Comparison of ENCODE assay signal across 1 cellular context in the genomic region with DNA sequence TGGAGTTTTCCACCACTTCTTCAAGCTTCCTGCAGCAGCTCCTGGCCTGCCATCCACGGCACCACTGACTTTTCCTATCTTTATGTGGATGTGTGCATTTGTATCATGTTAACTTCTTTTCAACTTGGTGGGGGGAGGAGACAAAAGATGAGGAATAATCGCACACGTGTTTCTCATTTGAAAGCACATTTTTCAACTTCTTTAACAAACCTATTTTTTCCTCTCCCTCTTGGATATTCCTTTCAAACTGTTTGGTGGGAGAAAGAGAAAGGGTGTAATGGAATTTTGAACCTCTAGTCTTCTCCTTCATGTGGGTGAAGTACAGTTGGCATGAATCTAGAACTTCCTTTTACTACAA.
TF ChIP-seq lines count a peak whose summit lies in the region.

No MANE protein-coding gene starts in this region.

TF ChIP-seq in SK-N-SH treated with all-trans-retinoic acid at 6 μM for 48 hours, 23 proteins besides CTCF, POLR2A, EP300 and RAD21 (continued from another document):
- no peak for TF ChIP-seq RARB (CRISPR knock-in tag; IDR thresholded peaks at IDR 0.05)
- TF ChIP-seq BACH2 (CRISPR knock-in tag; IDR thresholded peaks at IDR 0.05; ENCODE audit: borderline replicate concordance) = no peak
- no peak for TF ChIP-seq ZNF8 (CRISPR knock-in tag; IDR thresholded peaks at IDR 0.05)
- TF ChIP-seq, protein P1, sequence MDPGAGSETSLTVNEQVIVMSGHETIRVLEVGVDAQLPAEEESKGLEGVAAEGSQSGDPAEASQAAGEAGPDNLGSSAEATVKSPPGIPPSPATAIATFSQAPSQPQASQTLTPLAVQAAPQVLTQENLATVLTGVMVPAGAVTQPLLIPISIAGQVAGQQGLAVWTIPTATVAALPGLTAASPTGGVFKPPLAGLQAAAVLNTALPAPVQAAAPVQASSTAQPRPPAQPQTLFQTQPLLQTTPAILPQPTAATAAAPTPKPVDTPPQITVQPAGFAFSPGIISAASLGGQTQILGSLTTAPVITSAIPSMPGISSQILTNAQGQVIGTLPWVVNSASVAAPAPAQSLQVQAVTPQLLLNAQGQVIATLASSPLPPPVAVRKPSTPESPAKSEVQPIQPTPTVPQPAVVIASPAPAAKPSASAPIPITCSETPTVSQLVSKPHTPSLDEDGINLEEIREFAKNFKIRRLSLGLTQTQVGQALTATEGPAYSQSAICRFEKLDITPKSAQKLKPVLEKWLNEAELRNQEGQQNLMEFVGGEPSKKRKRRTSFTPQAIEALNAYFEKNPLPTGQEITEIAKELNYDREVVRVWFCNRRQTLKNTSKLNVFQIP (CRISPR knock-in tag; IDR thresholded peaks at IDR 0.05; ENCODE audit: borderline replicate concordance, low read depth) = no peak
- no peak for TF ChIP-seq TCF4 (CRISPR knock-in tag; IDR thresholded peaks at IDR 0.05; ENCODE audit: borderline replicate concordance)
- TF ChIP-seq CSDC2 (CRISPR knock-in tag; IDR thresholded peaks at IDR 0.05) = no peak
- TF ChIP-seq ARNTL (CRISPR knock-in tag; IDR thresholded peaks at IDR 0.05; ENCODE audit: borderline replicate concordance, low read depth) = no peak
- no peak for TF ChIP-seq ZFP30 (CRISPR knock-in tag; IDR thresholded peaks at IDR 0.05)
- TF ChIP-seq TOX (CRISPR knock-in tag; IDR thresholded peaks at IDR 0.05; ENCODE audit: borderline replicate concordance) = no peak
- TF ChIP-seq ZNF565 (CRISPR knock-in tag; conservative IDR thresholded peaks at IDR 0.05; ENCODE audit: low read depth) = no peak
- no peak for TF ChIP-seq OSR1 (CRISPR knock-in tag; IDR thresholded peaks at IDR 0.05)
- TF ChIP-seq ESRRG (CRISPR knock-in tag; IDR thresholded peaks at IDR 0.05) = no peak
- TF ChIP-seq, protein P2, sequence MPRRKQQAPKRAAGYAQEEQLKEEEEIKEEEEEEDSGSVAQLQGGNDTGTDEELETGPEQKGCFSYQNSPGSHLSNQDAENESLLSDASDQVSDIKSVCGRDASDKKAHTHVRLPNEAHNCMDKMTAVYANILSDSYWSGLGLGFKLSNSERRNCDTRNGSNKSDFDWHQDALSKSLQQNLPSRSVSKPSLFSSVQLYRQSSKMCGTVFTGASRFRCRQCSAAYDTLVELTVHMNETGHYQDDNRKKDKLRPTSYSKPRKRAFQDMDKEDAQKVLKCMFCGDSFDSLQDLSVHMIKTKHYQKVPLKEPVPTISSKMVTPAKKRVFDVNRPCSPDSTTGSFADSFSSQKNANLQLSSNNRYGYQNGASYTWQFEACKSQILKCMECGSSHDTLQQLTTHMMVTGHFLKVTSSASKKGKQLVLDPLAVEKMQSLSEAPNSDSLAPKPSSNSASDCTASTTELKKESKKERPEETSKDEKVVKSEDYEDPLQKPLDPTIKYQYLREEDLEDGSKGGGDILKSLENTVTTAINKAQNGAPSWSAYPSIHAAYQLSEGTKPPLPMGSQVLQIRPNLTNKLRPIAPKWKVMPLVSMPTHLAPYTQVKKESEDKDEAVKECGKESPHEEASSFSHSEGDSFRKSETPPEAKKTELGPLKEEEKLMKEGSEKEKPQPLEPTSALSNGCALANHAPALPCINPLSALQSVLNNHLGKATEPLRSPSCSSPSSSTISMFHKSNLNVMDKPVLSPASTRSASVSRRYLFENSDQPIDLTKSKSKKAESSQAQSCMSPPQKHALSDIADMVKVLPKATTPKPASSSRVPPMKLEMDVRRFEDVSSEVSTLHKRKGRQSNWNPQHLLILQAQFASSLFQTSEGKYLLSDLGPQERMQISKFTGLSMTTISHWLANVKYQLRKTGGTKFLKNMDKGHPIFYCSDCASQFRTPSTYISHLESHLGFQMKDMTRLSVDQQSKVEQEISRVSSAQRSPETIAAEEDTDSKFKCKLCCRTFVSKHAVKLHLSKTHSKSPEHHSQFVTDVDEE (CRISPR knock-in tag; IDR thresholded peaks at IDR 0.05) = no peak
